Comparison of ENCODE assay signal across 19 cellular contexts in the genomic region with DNA sequence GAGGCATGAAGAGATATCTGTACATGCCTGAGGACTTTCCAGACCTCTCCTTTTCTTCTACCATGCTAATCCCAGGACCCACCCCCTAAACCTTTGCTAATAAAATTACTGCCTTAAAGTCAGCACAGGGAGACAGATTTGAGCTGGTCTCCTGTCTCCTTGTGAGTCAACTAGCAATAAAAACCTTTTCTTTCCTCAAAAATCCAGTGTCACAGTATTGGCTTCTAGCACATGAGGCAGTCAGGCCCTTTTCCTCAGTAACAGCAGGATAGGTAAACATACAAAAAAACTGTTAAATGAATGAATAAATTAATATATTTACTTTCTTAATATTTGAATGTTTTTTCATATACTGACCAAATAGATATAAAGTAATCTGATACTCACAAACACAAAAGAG. TPM values are rescaled to one million over a fixed set of nuclear protein-coding genes. Genes with fewer than 3 reads are reported as not detected.
DNase-seq lines count a peak whose midpoint lies in the region; ATAC-seq, FAIRE-seq and TF ChIP-seq lines count a peak whose summit lies in the region.
"Had no signal": no experiment of that assay in that cellular context is flagged by ENCODE, and none has a peak within 500 bp of the region (broad histone marks: within the 10 kb centered on the region; RNA-seq: fewer than 3 reads in every experiment).

No MANE protein-coding gene starts in this region.

- H4K5ac ChIP-seq in H1 (ENCODE audit: insufficient read length, low read depth, low read length) = no peak overlapping the region

- no peaks in the 10 kb centered on the region for H3K4me1 ChIP-seq in PC-3 (ENCODE audit: insufficient read depth, low read length)
- H3K4me1 ChIP-seq in H1 (replicated peaks in 1 of 4; ENCODE audit: control insufficient read depth in 3 of 4, insufficient read depth in 4 of 4, low read length in 3 of 4) = no peaks in the 10 kb centered on the region
- peaks cover 2 to 14% of the 10 kb centered on the region in 2 donors for H3K4me1 ChIP-seq in neuronal stem cell (ENCODE audit: control insufficient read depth in 2 of 2, insufficient read depth in 1 of 2, low read depth in 1 of 2, low read length in 2 of 2)

- H3K14ac ChIP-seq in H1 (ENCODE audit: insufficient read length) = no peak overlapping the region
- H3K14ac ChIP-seq in neuronal stem cell (ENCODE audit: low read length) = no peak overlapping the region

- H3F3A ChIP-seq in PC-3 (ENCODE audit: low read length, unreplicated experiment) = no peaks in the 10 kb centered on the region

- DNase-seq in PC-3 (peak; percentile 20), H1 (ENCODE audit: low read depth in 1 of 2, low spot score in 2 of 2) (no peak), medulla oblongata (ENCODE audit: extremely low spot score) (peak; percentile 8), neuronal stem cell (ENCODE audit: low spot score) (no peak), HCEC 1CT (no peak), NK-92 (lab: John Stamatoyannopoulos, UW; ENCODE audit: unreplicated experiment) (no peak)
- DNase-seq: C1 segment of cervical spinal cord; Calu3; CD4-positive, alpha-beta T cell; DMS 273 treated with DMSO at 0.1 percent for 48 hours; DMS79 treated with DMSO at 0.1 percent for 48 hours; EL had no signal

- H2BK12ac ChIP-seq in H1 (ENCODE audit: low read depth, low read length) (no peak overlapping the region), neuronal stem cell (ENCODE audit: low read length) (no peak overlapping the region)

- intact Hi-C loops in PC-3 (cut with micrococcal nuclease) = loop anchor here (1.0 to 5.0 kb wide), 2 partner anchors 12 to 415 kb away; no protein-coding TSS in a partner anchor

- no peak overlapping the region for H2BK15ac ChIP-seq in H1 (ENCODE audit: low read length)
- no peak overlapping the region for H2BK15ac ChIP-seq in neuronal stem cell (ENCODE audit: low read length)

- TF ChIP-seq POLR2A in H1 (IDR thresholded peaks at IDR 0.05; ENCODE audit: control extremely low read depth in 1 of 2, low read depth in 2 of 2, low read length in 2 of 2) = no peak

- H2BK20ac ChIP-seq in H1 (ENCODE audit: low read length) = no peak overlapping the region

- H3K27ac ChIP-seq in PC-3 (ENCODE audit: low read length) = no peak overlapping the region
- H3K27ac ChIP-seq in H1 (ENCODE audit: low read depth, low read length) = no peak overlapping the region
- no peak overlapping the region for H3K27ac ChIP-seq in neuronal stem cell (replicated peaks; ENCODE audit: low read length)
- H3K27ac ChIP-seq: HL-60 had no signal

- no peaks in the 10 kb centered on the region for H3K79me2 ChIP-seq in PC-3 (ENCODE audit: low read length)
- no peaks in the 10 kb centered on the region for H3K79me2 ChIP-seq in H1 (ENCODE audit: control insufficient read depth in 1 of 2, insufficient read depth in 2 of 2, low read length in 2 of 2)

- H3K36me3 ChIP-seq in PC-3 (ENCODE audit: low read depth, low read length) = no peaks in the 10 kb centered on the region
- H3K36me3 ChIP-seq in H1 (ENCODE audit: control insufficient read depth in 2 of 4, insufficient read depth in 4 of 4, low read length in 3 of 4) = no peaks in the 10 kb centered on the region
- H3K36me3 ChIP-seq in neuronal stem cell (replicated peaks in 1 of 2; ENCODE audit: control insufficient read depth in 2 of 2, insufficient read depth in 2 of 2, low read length in 2 of 2) = no peaks in the 10 kb centered on the region

- H3K4me2 ChIP-seq in PC-3 (ENCODE audit: low read length) = no peak overlapping the region
- H3K4me2 ChIP-seq in H1 (ENCODE audit: insufficient read depth in 1 of 2, low read depth in 2 of 2, low read length in 2 of 2) = no peak overlapping the region
- H3K4me2 ChIP-seq in neuronal stem cell (ENCODE audit: insufficient read depth, low read length, poor library complexity, severe bottlenecking) = no peak overlapping the region

- no peaks in the 10 kb centered on the region for H3K79me1 ChIP-seq in H1 (ENCODE audit: low read depth, low read length)
- no peaks in the 10 kb centered on the region for H3K79me1 ChIP-seq in neuronal stem cell (ENCODE audit: low read depth, low read length)

- CTCF ChIA-PET in PC-3 (lab: Charles Lee) = interaction anchor here (0.6 to 0.9 kb wide), 3 partner anchors 102 to 415 kb away, joined by 3 to 6 read pairs (median 3); no protein-coding TSS in a partner anchor
- CTCF ChIA-PET in H1 (lab: Charles Lee; ENCODE audit: partially characterized antibody) = interaction anchor here (0.8 to 2.1 kb wide), 3 partner anchors 13 to 217 kb away, joined by 3 to 4 read pairs (median 3); no protein-coding TSS in a partner anchor

- H3K4me3 ChIP-seq in PC-3 (ENCODE audit: low read length) (no peak overlapping the region), H1 (ENCODE audit: extremely low read depth in 1 of 4, insufficient read depth in 2 of 4, low read depth in 3 of 4, low read length in 4 of 4) (no peak overlapping the region), neuronal stem cell (ENCODE audit: low read length in 2 of 2) (no peak overlapping the region)

- H4K91ac ChIP-seq in H1 (replicated peaks; ENCODE audit: insufficient read length, low read length) = no peak overlapping the region
- no peak overlapping the region for H4K91ac ChIP-seq in neuronal stem cell (ENCODE audit: low read depth, low read length, poor library complexity)

- TF ChIP-seq CTCF in PC-3 (conservative IDR thresholded peaks at IDR 0.05; ENCODE audit: low read depth, low read length) (no peak), H1 (IDR thresholded peaks at IDR 0.05; ENCODE audit: control extremely low read depth in 1 of 3, insufficient read depth in 1 of 3, low read depth in 1 of 3, low read length in 3 of 3) (no peak)

- no peak for FAIRE-seq in H1 (lab: Jason Lieb, UNC)
- FAIRE-seq: A204.1, G401.6, GM12891 had no signal

- no peak for TF ChIP-seq RAD21 in H1 (IDR thresholded peaks at IDR 0.05 in 1 of 2, conservative IDR thresholded peaks at IDR 0.05 in 1 of 2; ENCODE audit: low read depth in 2 of 2, low read length in 2 of 2)

- no peaks in the 10 kb centered on the region for H3K9me2 ChIP-seq in PC-3 (replicated peaks; ENCODE audit: low read length)

- BruUV-seq in PC-3 (replicated peaks; lab: Mats Ljungman, UMichigan) = no TSS peak

- H3K23me2 ChIP-seq in H1 (ENCODE audit: low read depth, low read length) = no peaks in the 10 kb centered on the region; the same call in 1 of the 2 replicates

- no peak overlapping the region for H2AK5ac ChIP-seq in H1 (ENCODE audit: low read depth, low read length)
- no peak overlapping the region for H2AK5ac ChIP-seq in neuronal stem cell (ENCODE audit: low read depth, low read length)

- H2BK120ac ChIP-seq in H1 (replicated peaks; ENCODE audit: low read depth, low read length) (no peak overlapping the region), neuronal stem cell (ENCODE audit: low read depth, low read length) (no peak overlapping the region)

- H3K9me3 ChIP-seq in PC-3 (ENCODE audit: low read length) (no peaks in the 10 kb centered on the region), H1 (ENCODE audit: insufficient read depth in 2 of 2, low read depth in 1 of 2, low read length in 1 of 2) (no peaks in the 10 kb centered on the region), neuronal stem cell (replicated peaks in 1 of 2; ENCODE audit: control insufficient read depth in 2 of 2, insufficient read depth in 1 of 2, low read depth in 1 of 2, low read length in 2 of 2) (no peaks in the 10 kb centered on the region)

- H3K18ac ChIP-seq in H1 (ENCODE audit: extremely low read depth, low read length) (no peak overlapping the region), neuronal stem cell (ENCODE audit: low read length) (no peak overlapping the region)

- ATAC-seq in PC-3 = peak; percentile 99
- ATAC-seq in GM18502 (IDR thresholded peaks at IDR 0.05; ENCODE audit: poor library complexity, unreplicated experiment) = no peak
- ATAC-seq: HCT116 had no signal

- TF ChIP-seq EP300 in H1 (IDR thresholded peaks at IDR 0.05; ENCODE audit: borderline replicate concordance in 1 of 2, low read depth in 2 of 2, low read length in 2 of 2) = no peak

- no peak overlapping the region for H3K56ac ChIP-seq in H1 (replicated peaks; ENCODE audit: insufficient read length, low read depth, low read length)

- no peak overlapping the region for H2BK5ac ChIP-seq in H1 (ENCODE audit: low read depth, low read length)
- no peak overlapping the region for H2BK5ac ChIP-seq in neuronal stem cell (ENCODE audit: low read length)

- H3K23ac ChIP-seq in H1 (ENCODE audit: insufficient read length) (no peak overlapping the region), neuronal stem cell (ENCODE audit: low read depth, low read length, poor library complexity) (no peak overlapping the region)

- no peak overlapping the region for H3K9ac ChIP-seq in PC-3 (ENCODE audit: low read length)
- no peak overlapping the region for H3K9ac ChIP-seq in H1 (replicated peaks in 1 of 4; ENCODE audit: extremely low read depth in 1 of 4, low read depth in 3 of 4, low read length in 3 of 4)
- no peak overlapping the region for H3K9ac ChIP-seq in neuronal stem cell (ENCODE audit: low read depth, low read length, poor library complexity)

- H2AFZ ChIP-seq in PC-3 (ENCODE audit: low read length) (no peak overlapping the region), H1 (ENCODE audit: low read length) (0 out of 2 replicates have a peak overlapping the region, but pooled peaks have one; percentile 16), neuronal stem cell (ENCODE audit: low read length) (peak overlapping the region; percentile 86)

- H3K4ac ChIP-seq in H1 (replicated peaks; ENCODE audit: insufficient read length, low read depth, low read length) (no peak overlapping the region), neuronal stem cell (ENCODE audit: low read length) (no peak overlapping the region)

- H3K27me3 ChIP-seq in PC-3 (ENCODE audit: low read length) (no peaks in the 10 kb centered on the region), H1 (replicated peaks in 1 of 4; ENCODE audit: control insufficient read depth in 3 of 4, extremely low read depth in 1 of 4, insufficient read depth in 3 of 4, low read length in 3 of 4) (no peaks in the 10 kb centered on the region), neuronal stem cell (ENCODE audit: control insufficient read depth in 3 of 3, insufficient read depth in 3 of 3, low read depth in 1 of 3, low read length in 3 of 3) (no peaks in the 10 kb centered on the region)

- H4K20me1 ChIP-seq in PC-3 (ENCODE audit: low read length) (no peaks in the 10 kb centered on the region), H1 (replicated peaks in 1 of 2; ENCODE audit: control insufficient read depth in 1 of 2, insufficient read depth in 2 of 2, low read length in 2 of 2) (no peaks in the 10 kb centered on the region)

- H4K8ac ChIP-seq in H1 (ENCODE audit: extremely low read depth, insufficient read depth, low read length) (no peak overlapping the region), neuronal stem cell (ENCODE audit: low read depth, low read length) (no peak overlapping the region)

- POLR2A ChIA-PET in PC-3 (lab: Charles Lee; ENCODE audit: unreplicated experiment) (interaction anchor here (0.5 to 0.7 kb wide), 3 partner anchors 291 to 762 kb away, joined by 3 to 4 read pairs (median 3); no protein-coding TSS in a partner anchor), H1 (lab: Charles Lee; ENCODE audit: partially characterized antibody) (no interaction called here)

RNA-seq across cellular contexts. Expression of a gene that starts 41.3 kb away (rescaled TPM):
- total RNA-seq in PC-3 (2014; rRNA removed) = 0.12 and 0.47 TPM in 2 replicates
- not detected in 2 replicates for total RNA-seq in H1 (2021; fragmentation: NEBNext Ultra II Directional; extraction: Animal tissue kit (Norgen Biotek cat#: 25700))
- polyA plus RNA-seq in H1 (2011; rRNA removed) = not detected in 2 replicates
- polyA plus RNA-seq in H1 (2011; cell fraction: cytosol; rRNA removed) = not detected
- polyA plus RNA-seq in H1 (2011; cell fraction: nucleus; rRNA removed) = not detected
- not detected in 4 replicates for polyA plus RNA-seq in H1 (2012, experiment 1 of 2)
- polyA plus RNA-seq in H1 (2012, experiment 2 of 2) = not detected
- polyA plus RNA-seq in H1 (2013, experiment 1 of 2) = not detected
- polyA plus RNA-seq in H1 (2013, experiment 2 of 2) = not detected
- not detected in 2 replicates for polyA minus RNA-seq in H1 (2011; rRNA and poly(A)+ RNA removed)
- polyA minus RNA-seq in H1 (2011; cell fraction: cytosol; rRNA and poly(A)+ RNA removed) = not detected
- not detected for polyA minus RNA-seq in H1 (2011; cell fraction: nucleus; rRNA and poly(A)+ RNA removed)
- 0.03 TPM for polyA plus RNA-seq in neuronal stem cell (2013, experiment 1 of 2)
- polyA plus RNA-seq in neuronal stem cell (2013, experiment 2 of 2) = 0.07 TPM

RNA-seq across cellular contexts. Expression of a gene that starts 45.6 kb away (rescaled TPM):
- total RNA-seq in PC-3 (2014; rRNA removed) = not detected in 2 replicates
- total RNA-seq in H1 (2021; fragmentation: NEBNext Ultra II Directional; extraction: Animal tissue kit (Norgen Biotek cat#: 25700)) = not detected in 2 replicates
- not detected in 2 replicates for polyA plus RNA-seq in H1 (2011; rRNA removed)
- polyA plus RNA-seq in H1 (2011; cell fraction: cytosol; rRNA removed) = not detected
- polyA plus RNA-seq in H1 (2011; cell fraction: nucleus; rRNA removed) = not detected
- polyA plus RNA-seq in H1 (2012, experiment 1 of 2) = not detected in 4 replicates
- polyA plus RNA-seq in H1 (2012, experiment 2 of 2) = not detected
- polyA plus RNA-seq in H1 (2013, experiment 1 of 2) = not detected
- polyA plus RNA-seq in H1 (2013, experiment 2 of 2) = not detected
- not detected in 2 replicates for polyA minus RNA-seq in H1 (2011; rRNA and poly(A)+ RNA removed)
- polyA minus RNA-seq in H1 (2011; cell fraction: cytosol; rRNA and poly(A)+ RNA removed) = not detected
- not detected for polyA minus RNA-seq in H1 (2011; cell fraction: nucleus; rRNA and poly(A)+ RNA removed)
- polyA plus RNA-seq in neuronal stem cell (2013, experiment 1 of 2) = not detected
- not detected for polyA plus RNA-seq in neuronal stem cell (2013, experiment 2 of 2)
- total RNA-seq: Calu3, H4 had no signal

Comparison
In these comparisons a context has a peak if more than half of its experiments do, and no peak if none do; other contexts are left out.
1. DNase-seq: peak in PC-3 (single experiment) and medulla oblongata (single experiment); none in H1 (0 of 2), neuronal stem cell (single experiment), HCEC 1CT (single experiment) and NK-92 (single experiment).